10 cellular contexts compared by ENCODE assay signal in genomic region chr10:111360260-111360925, GRCh38.
DNase-seq lines count a peak whose midpoint lies in the region; ATAC-seq and TF ChIP-seq lines count a peak whose summit lies in the region.
"Had no signal": no experiment of that assay in that cellular context is flagged by ENCODE, and none has a peak within 500 bp of the region (broad histone marks: within the 10 kb centered on the region; RNA-seq: fewer than 3 reads in every experiment).

No MANE protein-coding gene starts in this region.

- H3K27ac ChIP-seq in psoas muscle, result no peak overlapping the region

- CTCF ChIA-PET in activated CD4-positive, alpha-beta T cell treated with anti-CD3 and anti-CD28 coated beads, Interleukin-2, amount 10 ng/mL, durations not matched to agents 7 days and 5 days (lab: Charles Lee), result no interaction called here

- ATAC-seq in GM21619 (IDR thresholded peaks at IDR 0.05; ENCODE audit: unreplicated experiment) (peak; percentile 84), psoas muscle (peak; percentile 49 to 72 (median 62))
- ATAC-seq: CD8-positive, alpha-beta T cell had no signal

- peaks cover 9% of the 10 kb centered on the region for H3K27me3 Mint-ChIP-seq in activated CD4-positive, alpha-beta T cell treated with anti-CD3 and anti-CD28 coated beads, Interleukin-2, amount 10 ng/mL, durations not matched to agents 7 days and 5 days
- peaks cover 9% of the 10 kb centered on the region for H3K27me3 Mint-ChIP-seq in activated CD4-positive, alpha-beta T cell treated with anti-CD3 and anti-CD28 coated beads, Interleukin-2, amount 10 ng/mL, durations not matched to agents 24 days and 14 days

- DNase-seq in activated CD4-positive, alpha-beta T cell treated with anti-CD3 and anti-CD28 coated beads, Interleukin-2, amount 10 ng/mL, durations not matched to agents 7 days and 5 days, result peak; percentile 7
- no peak for DNase-seq in activated CD4-positive, alpha-beta T cell treated with anti-CD3 and anti-CD28 coated beads, Interleukin-2, amount 10 ng/mL, durations not matched to agents 24 days and 14 days
- DNase-seq in HT1080 (ENCODE audit: low read depth), result peak; percentile 56
- peak; percentile 29 for DNase-seq in RPMI8226
- no peak for DNase-seq in foreskin fibroblast
- peak in 1 of 2 donors; percentile 13 for DNase-seq in psoas muscle
- no peak for DNase-seq in stimulated activated naive CD4-positive, alpha-beta T cell treated with Interleukin-2 at 50 U/mL for 16 hours (lab: John Stamatoyannopoulos, UW)
- DNase-seq: activated T-cell treated with anti-CD3 and anti-CD28 coated beads, Interleukin-2, amount 50 U/mL, for 4 hours had no signal

- POLR2A ChIA-PET in activated CD4-positive, alpha-beta T cell treated with anti-CD3 and anti-CD28 coated beads, Interleukin-2, amount 10 ng/mL, durations not matched to agents 7 days and 5 days (lab: Charles Lee), result no interaction called here

- no peak overlapping the region for H3K27ac Mint-ChIP-seq in activated CD4-positive, alpha-beta T cell treated with anti-CD3 and anti-CD28 coated beads, Interleukin-2, amount 10 ng/mL, durations not matched to agents 7 days and 5 days
- H3K27ac Mint-ChIP-seq in activated CD4-positive, alpha-beta T cell treated with anti-CD3 and anti-CD28 coated beads, Interleukin-2, amount 10 ng/mL, durations not matched to agents 24 days and 14 days, result no peak overlapping the region
- H3K27ac Mint-ChIP-seq: CD8-positive, alpha-beta T cell had no signal

- no peak overlapping the region for H3K4me3 Mint-ChIP-seq in activated CD4-positive, alpha-beta T cell treated with anti-CD3 and anti-CD28 coated beads, Interleukin-2, amount 10 ng/mL, durations not matched to agents 7 days and 5 days
- no peak overlapping the region for H3K4me3 Mint-ChIP-seq in activated CD4-positive, alpha-beta T cell treated with anti-CD3 and anti-CD28 coated beads, Interleukin-2, amount 10 ng/mL, durations not matched to agents 24 days and 14 days
- H3K4me3 Mint-ChIP-seq: activated T-cell treated with anti-CD3 and anti-CD28 coated beads, Interleukin-2, amount 50 U/mL, for 4 hours; CD8-positive, alpha-beta T cell had no signal

- no peaks in the 10 kb centered on the region for H3K36me3 ChIP-seq in psoas muscle (ENCODE audit: insufficient read depth in 1 of 2, low read depth in 1 of 2)

- no peaks in the 10 kb centered on the region for H3K9me3 ChIP-seq in psoas muscle

- peaks cover 0 to 3% (median 0%) of the 10 kb centered on the region in 3 donors for H3K27me3 ChIP-seq in psoas muscle (ENCODE audit: insufficient read depth in 3 of 3, low read length in 2 of 3)

- no peaks in the 10 kb centered on the region for H3K9me3 Mint-ChIP-seq in activated CD4-positive, alpha-beta T cell treated with anti-CD3 and anti-CD28 coated beads, Interleukin-2, amount 10 ng/mL, durations not matched to agents 7 days and 5 days
- H3K9me3 Mint-ChIP-seq in activated CD4-positive, alpha-beta T cell treated with anti-CD3 and anti-CD28 coated beads, Interleukin-2, amount 10 ng/mL, durations not matched to agents 24 days and 14 days, result no peaks in the 10 kb centered on the region
- H3K9me3 Mint-ChIP-seq: activated T-cell treated with anti-CD3 and anti-CD28 coated beads, Interleukin-2, amount 50 U/mL, for 4 hours; CD8-positive, alpha-beta T cell had no signal

- WGBS in psoas muscle, 3 donors, result 26 to 45% (median 35%) methylated on average over 5 of the region's 5 CpGs

- H3K4me1 ChIP-seq in psoas muscle, result no peaks in the 10 kb centered on the region

- intact Hi-C loops in activated CD4-positive, alpha-beta T cell treated with anti-CD3 and anti-CD28 coated beads, Interleukin-2, amount 10 ng/mL, durations not matched to agents 24 days and 14 days (cut with micrococcal nuclease), result loop anchor here (10.0 kb wide), 1 partner anchor 286 kb away; the partner anchor contains the start of gene ADRA2A
- intact Hi-C loops in psoas muscle (cut with DNase I), result loop anchor here (5.0 to 10.0 kb wide), 2 partner anchors 276 to 283 kb away; partner anchors contain the start of gene ADRA2A (in 1 of the 2)

- H3K4me3 ChIP-seq in foreskin fibroblast (ENCODE audit: low read depth in 1 of 2, low read length in 2 of 2), result no peak overlapping the region
- H3K4me3 ChIP-seq in psoas muscle, result no peak overlapping the region

- H3K36me3 Mint-ChIP-seq in activated CD4-positive, alpha-beta T cell treated with anti-CD3 and anti-CD28 coated beads, Interleukin-2, amount 10 ng/mL, durations not matched to agents 7 days and 5 days (ENCODE audit: low read depth), result no peaks in the 10 kb centered on the region
- H3K36me3 Mint-ChIP-seq in activated CD4-positive, alpha-beta T cell treated with anti-CD3 and anti-CD28 coated beads, Interleukin-2, amount 10 ng/mL, durations not matched to agents 24 days and 14 days (ENCODE audit: low read depth), result no peaks in the 10 kb centered on the region
- H3K36me3 Mint-ChIP-seq: CD8-positive, alpha-beta T cell had no signal

- no peaks in the 10 kb centered on the region for H3K4me1 Mint-ChIP-seq in activated CD4-positive, alpha-beta T cell treated with anti-CD3 and anti-CD28 coated beads, Interleukin-2, amount 10 ng/mL, durations not matched to agents 7 days and 5 days
- H3K4me1 Mint-ChIP-seq in activated CD4-positive, alpha-beta T cell treated with anti-CD3 and anti-CD28 coated beads, Interleukin-2, amount 10 ng/mL, durations not matched to agents 24 days and 14 days, result no peaks in the 10 kb centered on the region

- peak; percentile 24 for TF ChIP-seq CTCF in foreskin fibroblast (IDR thresholded peaks at IDR 0.05; ENCODE audit: low read depth, low read length)
- TF ChIP-seq CTCF in psoas muscle (IDR thresholded peaks at IDR 0.05), result peak; percentile 47

Comparison
In these comparisons a context has a peak if more than half of its experiments do, and no peak if none do; other contexts are left out.
1. DNase-seq: peak in activated CD4-positive, alpha-beta T cell treated with anti-CD3 and anti-CD28 coated beads, Interleukin-2, amount 10 ng/mL, durations not matched to agents 7 days and 5 days (single experiment), HT1080 (single experiment) and RPMI8226 (single experiment); none in activated CD4-positive, alpha-beta T cell treated with anti-CD3 and anti-CD28 coated beads, Interleukin-2, amount 10 ng/mL, durations not matched to agents 24 days and 14 days (single experiment), foreskin fibroblast (0 of 2) and stimulated activated naive CD4-positive, alpha-beta T cell treated with Interleukin-2 at 50 U/mL for 16 hours (single experiment).